In genomic region chr10:48935141-48935540, GRCh38 we compare ENCODE assay signal across 1 cellular context.
TF ChIP-seq lines count a peak whose summit lies in the region.

No MANE protein-coding gene starts in this region.

TF ChIP-seq in GM23338, 12 proteins besides CTCF, POLR2A, EP300 and RAD21 (continued from another document):
- TF ChIP-seq ZNF462 (CRISPR knock-in tag; IDR thresholded peaks at IDR 0.05) (no peak), REST (IDR thresholded peaks at IDR 0.05; ENCODE audit: unreplicated experiment) (no peak), POLR2AphosphoS5 (IDR thresholded peaks at IDR 0.05; ENCODE audit: low read depth) (no peak), STAT1 (IDR thresholded peaks at IDR 0.05; ENCODE audit: unreplicated experiment) (no peak)
